Comparison of ENCODE assay signal across 8 cellular contexts in genomic region chr7:66237876-66238617, GRCh38. TPM values are rescaled to one million over a fixed set of nuclear protein-coding genes. Genes with fewer than 3 reads are reported as not detected.
A peak's percentile ranks its signal among the peaks of the same experiment; 100 is the strongest.
DNase-seq lines count a peak whose midpoint lies in the region; ATAC-seq, FAIRE-seq and TF ChIP-seq lines count a peak whose summit lies in the region.
"Not testable (repeated sequence)": the region's sequence is repeated elsewhere in the genome, so short reads cannot be mapped to it uniquely, and the experiment has no call there.

No MANE protein-coding gene starts in this region.

- ATAC-seq in GM18861 (IDR thresholded peaks at IDR 0.05; ENCODE audit: unreplicated experiment) (peak; percentile 56), GM21737 (IDR thresholded peaks at IDR 0.05; ENCODE audit: unreplicated experiment) (peak; percentile 65), HG03108 (IDR thresholded peaks at IDR 0.05; ENCODE audit: unreplicated experiment) (peak; percentile 69), left lung (peak; percentile 68), pancreas (peak; percentile 77 to 91 (median 86))

- H3K4me3 ChIP-seq in SJSA1, left lung, pancreas, vagina: not testable (repeated sequence)
- peak overlapping the region; percentile 9 for H3K4me3 ChIP-seq in epithelial cell of proximal tubule (ENCODE audit: low read depth, low read length)

- TF ChIP-seq CTCF in epithelial cell of proximal tubule (conservative IDR thresholded peaks at IDR 0.05; ENCODE audit: low read depth, low read length); left lung (IDR thresholded peaks at IDR 0.05); pancreas (IDR thresholded peaks at IDR 0.05); vagina (IDR thresholded peaks at IDR 0.05): not testable (repeated sequence)

- FAIRE-seq in pancreas (lab: Jason Lieb, UNC), result not testable (repeated sequence)

- H3K9me3 ChIP-seq in SJSA1 (replicated peaks); left lung; pancreas; vagina: not testable (repeated sequence)

- 20 to 21% methylated on average over 7 of the region's 7 CpGs for WGBS in pancreas, 2 donors

- TF ChIP-seq POLR2A in vagina (IDR thresholded peaks at IDR 0.05), result not testable (repeated sequence)

- H3K27me3 ChIP-seq in SJSA1 (replicated peaks); left lung; pancreas; vagina: not testable (repeated sequence)

- H3K4me1 ChIP-seq in SJSA1 (replicated peaks) (peaks cover 20% of the 10 kb centered on the region), left lung (peaks cover 0 to 14% of the 10 kb centered on the region in 2 donors), pancreas (peaks cover 7 to 21% (median 16%) of the 10 kb centered on the region in 3 donors), vagina (peaks cover 36% of the 10 kb centered on the region)

- not testable (repeated sequence) for DNase-seq in SJSA1 (ENCODE audit: low read depth in 1 of 2, low spot score in 2 of 2); epithelial cell of proximal tubule (ENCODE audit: low read depth); left lung; vagina (ENCODE audit: extremely low spot score in 2 of 2)
- DNase-seq in pancreas, result peak in 1 of 6 donors; percentile 14

- intact Hi-C loops in left lung (cut with DNase I); pancreas (cut with DNase I); vagina (cut with DNase I): not testable (repeated sequence)

- H3K27ac ChIP-seq in SJSA1 (0 out of 2 replicates have a peak overlapping the region, but pooled peaks have one; percentile 16), left lung (peak overlapping the region in 1 of 2 donors; percentile 22), pancreas (peak overlapping the region; percentile 44 to 79 (median 52)), vagina (peak overlapping the region; percentile 44)

- peaks cover 16% of the 10 kb centered on the region; the same call in 1 of the 2 replicates for H3K36me3 ChIP-seq in SJSA1
- not testable (repeated sequence) for H3K36me3 ChIP-seq in left lung, pancreas, vagina

RNA-seq across cellular contexts. Expression of gene TPST1, which starts 32.9 kb away (rescaled TPM):
- 50.0 and 51.0 TPM in 2 replicates for total RNA-seq in SJSA1 (2014; rRNA removed; shearing (Covaris generic))
- total RNA-seq in epithelial cell of proximal tubule (16.7 and 18.7 TPM in 2 replicates), left lung (10 to 100 TPM; 30.5 to 45.6 TPM), pancreas (10 to 100 TPM in 2 of 6 donors, 1 to 10 TPM in 4; 4.3 to 18.5 (median 6.3) TPM), vagina (52.3 TPM)
- polyA plus RNA-seq in pancreas, result 1 to 10 TPM; 3.3 to 9.6 TPM
